9 cellular contexts compared by ENCODE assay signal in genomic region chr12:122886851-122887816, GRCh38. TPM values are rescaled to one million over a fixed set of nuclear protein-coding genes. Genes with fewer than 3 reads are reported as not detected.
A peak's percentile ranks its signal among the peaks of the same experiment; 100 is the strongest.
DNase-seq lines count a peak whose midpoint lies in the region; ATAC-seq and TF ChIP-seq lines count a peak whose summit lies in the region.
"Had no signal": no experiment of that assay in that cellular context is flagged by ENCODE, and none has a peak within 500 bp of the region (broad histone marks: within the 10 kb centered on the region; RNA-seq: fewer than 3 reads in every experiment).

No MANE protein-coding gene starts in this region.

- POLR2A ChIA-PET in activated CD4-positive, alpha-beta T cell treated with anti-CD3 and anti-CD28 coated beads, Interleukin-2, amount 10 ng/mL, durations not matched to agents 7 days and 5 days (lab: Charles Lee) = interaction anchor here (0.5 kb wide), 1 partner anchor 14 kb away, joined by 7 read pairs; no protein-coding TSS in a partner anchor

- H3K4me1 Mint-ChIP-seq in activated CD4-positive, alpha-beta T cell treated with anti-CD3 and anti-CD28 coated beads, Interleukin-2, amount 10 ng/mL, durations not matched to agents 7 days and 5 days = peaks cover 73% of the 10 kb centered on the region

- peak; percentile 79 for ATAC-seq in GM21447 (IDR thresholded peaks at IDR 0.05; ENCODE audit: unreplicated experiment)
- ATAC-seq in foreskin keratinocyte = peak; percentile 62

- H3K9me3 Mint-ChIP-seq in activated CD4-positive, alpha-beta T cell treated with anti-CD3 and anti-CD28 coated beads, Interleukin-2, amount 10 ng/mL, durations not matched to agents 7 days and 5 days = no peaks in the 10 kb centered on the region

- H3K36me3 Mint-ChIP-seq in activated CD4-positive, alpha-beta T cell treated with anti-CD3 and anti-CD28 coated beads, Interleukin-2, amount 10 ng/mL, durations not matched to agents 7 days and 5 days (ENCODE audit: low read depth) = peaks cover 14% of the 10 kb centered on the region

- H3K4me3 Mint-ChIP-seq in activated CD4-positive, alpha-beta T cell treated with anti-CD3 and anti-CD28 coated beads, Interleukin-2, amount 10 ng/mL, durations not matched to agents 7 days and 5 days = peak overlapping the region; percentile 33

- CTCF ChIA-PET in activated CD4-positive, alpha-beta T cell treated with anti-CD3 and anti-CD28 coated beads, Interleukin-2, amount 10 ng/mL, durations not matched to agents 7 days and 5 days (lab: Charles Lee) = interaction anchor here (1.0 to 1.6 kb wide), 4 partner anchors 7 to 21 kb away, joined by 3 to 5 read pairs (median 4); no protein-coding TSS in a partner anchor

- H3K27ac ChIP-seq in foreskin keratinocyte = peak overlapping the region; percentile 99
- H3K27ac ChIP-seq: SK-N-MC had no signal

- TF ChIP-seq CTCF in foreskin keratinocyte (conservative IDR thresholded peaks at IDR 0.05) = no peak

- H3K4me1 ChIP-seq in foreskin keratinocyte = peaks cover 54% of the 10 kb centered on the region

- DNase-seq in Daoy (ENCODE audit: low read depth) = peak; percentile 91
- DNase-seq in HT-29 (ENCODE audit: low spot score) = peak; percentile 85
- DNase-seq in activated CD4-positive, alpha-beta T cell treated with anti-CD3 and anti-CD28 coated beads, Interleukin-2, amount 10 ng/mL, durations not matched to agents 7 days and 5 days = peak; percentile 55
- peak; percentile 86 to 95 for DNase-seq in foreskin keratinocyte
- peak; percentile 32 for DNase-seq in stimulated activated CD4-positive, alpha-beta T cell treated with anti-CD3 and anti-CD28 coated beads, Interleukin-4, amount 100 ng/mL, for 1 hour
- DNase-seq in NCI-H1105 treated with DMSO at 0.1 percent for 48 hours (lab: John Stamatoyannopoulos, UW) = no peak
- DNase-seq in NCI-H146 treated with DMSO at 0.1 percent for 48 hours (lab: John Stamatoyannopoulos, UW; ENCODE audit: unreplicated experiment) = no peak

- peak overlapping the region; percentile 90 for H3K27ac Mint-ChIP-seq in activated CD4-positive, alpha-beta T cell treated with anti-CD3 and anti-CD28 coated beads, Interleukin-2, amount 10 ng/mL, durations not matched to agents 7 days and 5 days

- no peaks in the 10 kb centered on the region for H3K27me3 ChIP-seq in foreskin keratinocyte

- H3K27me3 Mint-ChIP-seq in activated CD4-positive, alpha-beta T cell treated with anti-CD3 and anti-CD28 coated beads, Interleukin-2, amount 10 ng/mL, durations not matched to agents 7 days and 5 days = peaks cover 5% of the 10 kb centered on the region

RNA-seq across cellular contexts. Expression of gene VPS37B, which starts 8.8 kb away (rescaled TPM):
- total RNA-seq in Daoy (2014; rRNA removed; shearing (Covaris generic)) = 46.6 and 51.4 TPM in 2 replicates
- total RNA-seq in HT-29 (2014; rRNA removed; shearing (Covaris generic)) = 103 and 111 TPM in 2 replicates
- 10 to 100 TPM; 23.0 to 23.7 TPM for total RNA-seq in activated CD4-positive, alpha-beta T cell treated with anti-CD3 and anti-CD28 coated beads, Interleukin-2, amount 10 ng/mL, durations not matched to agents 7 days and 5 days
- 49.3 and 59.0 TPM in 2 replicates for total RNA-seq in foreskin keratinocyte
- polyA plus RNA-seq in foreskin keratinocyte = 47.0 and 56.0 TPM in 2 replicates

RNA-seq across cellular contexts. Expression of gene HIP1R, which starts 51.9 kb away (rescaled TPM):
- total RNA-seq in Daoy (2014; rRNA removed; shearing (Covaris generic)) = 17.5 and 20.6 TPM in 2 replicates
- 109 and 131 TPM in 2 replicates for total RNA-seq in HT-29 (2014; rRNA removed; shearing (Covaris generic))
- total RNA-seq in activated CD4-positive, alpha-beta T cell treated with anti-CD3 and anti-CD28 coated beads, Interleukin-2, amount 10 ng/mL, durations not matched to agents 7 days and 5 days = 10 to 100 TPM; 30.7 to 32.7 TPM
- total RNA-seq in foreskin keratinocyte = 35.0 and 35.9 TPM in 2 replicates
- polyA plus RNA-seq in foreskin keratinocyte = 19.7 and 20.6 TPM in 2 replicates

Comparison
In these comparisons a context has a peak if more than half of its experiments do, and no peak if none do; other contexts are left out.
1. DNase-seq: peak in Daoy (single experiment), HT-29 (single experiment), activated CD4-positive, alpha-beta T cell treated with anti-CD3 and anti-CD28 coated beads, Interleukin-2, amount 10 ng/mL, durations not matched to agents 7 days and 5 days (single experiment), foreskin keratinocyte (2 of 2) and stimulated activated CD4-positive, alpha-beta T cell treated with anti-CD3 and anti-CD28 coated beads, Interleukin-4, amount 100 ng/mL, for 1 hour (single experiment); none in NCI-H1105 treated with DMSO at 0.1 percent for 48 hours (single experiment) and NCI-H146 treated with DMSO at 0.1 percent for 48 hours (single experiment).